Comparison of ENCODE assay signal across 8 cellular contexts in genomic region chr15:90219421-90220141, GRCh38. TPM values are rescaled to one million over a fixed set of nuclear protein-coding genes. Genes with fewer than 3 reads are reported as not detected.
A peak's percentile ranks its signal among the peaks of the same experiment; 100 is the strongest.
DNase-seq lines count a peak whose midpoint lies in the region; ATAC-seq and TF ChIP-seq lines count a peak whose summit lies in the region.

No MANE protein-coding gene starts in this region.

- H3K4me1 ChIP-seq in heart left ventricle = peaks cover 0 to 14% (median 8%) of the 10 kb centered on the region in 12 donors

- DNase-seq in NCI-H2196 (lab: John Stamatoyannopoulos, UW; ENCODE audit: unreplicated experiment) = peak; percentile 24
- no peak for DNase-seq in NCI-H2196 treated with DMSO at 0.1 percent for 48 hours (lab: John Stamatoyannopoulos, UW; ENCODE audit: unreplicated experiment)
- DNase-seq in OCI-M1 (lab: John Stamatoyannopoulos, UW) = peak; percentile 58
- peak; percentile 51 for DNase-seq in activated gamma-delta T cell treated with Interleukin-2 at 50 U/mL for 16 hours
- DNase-seq in heart left ventricle = no peak
- DNase-seq in stimulated activated CD4-positive, alpha-beta T cell treated with anti-CD3 and anti-CD28 coated beads, Interleukin-12 subunit alpha, Interleukin-12 subunit beta, amount 100 ng/mL, for 4 hours = peak; percentile 55

- 60 to 75% (median 66%) methylated on average over 15 to 17 of the region's 17 CpGs for WGBS in heart left ventricle, 4 donors

- H3K4me3 ChIP-seq in heart left ventricle = no peak overlapping the region

- peak; percentile 53 to 78 (median 69) for TF ChIP-seq CTCF in heart left ventricle (IDR thresholded peaks at IDR 0.05)

- peaks cover 0 to 33% (median 25%) of the 10 kb centered on the region in 9 donors for H3K36me3 ChIP-seq in heart left ventricle

- TF ChIP-seq POLR2A in heart left ventricle (IDR thresholded peaks at IDR 0.05) = no peak

- ATAC-seq in heart left ventricle (peak; percentile 42 to 62 (median 56)), HG02840 (IDR thresholded peaks at IDR 0.05; ENCODE audit: low FRiP score, unreplicated experiment) (no peak), HG03342 (IDR thresholded peaks at IDR 0.05; ENCODE audit: unreplicated experiment) (no peak)

- no peaks in the 10 kb centered on the region for H3K9me3 ChIP-seq in heart left ventricle

- intact Hi-C loops in heart left ventricle (cut with DNase I) = loop anchor here in 2 of 10 donors (5.0 kb wide), 2 partner anchors 32 to 117 kb away; partner anchors contain the start of gene IDH2 (in 1 of the 2)

- H3K27ac ChIP-seq in heart left ventricle = peak overlapping the region in 1 of 12 donors; percentile 67

- H3K27me3 ChIP-seq in heart left ventricle = no peaks in the 10 kb centered on the region

RNA-seq across cellular contexts. Expression of gene CIB1, which starts 14.2 kb away (rescaled TPM):
- 100 to 1,000 TPM in 1 of 9 donors, 10 to 100 TPM in 8; 38.7 to 107 (median 80.8) TPM for total RNA-seq in heart left ventricle
- 100 to 1,000 TPM in 1 of 2 donors, 10 to 100 TPM in 1; 78.2 to 145 TPM for polyA plus RNA-seq in heart left ventricle

RNA-seq across cellular contexts. Expression of gene GDPGP1, which starts 14.4 kb away (rescaled TPM):
- total RNA-seq in heart left ventricle = 10 to 100 TPM in 6 of 9 donors, 1 to 10 TPM in 3; 5.9 to 18.9 (median 13.6) TPM
- 1 to 10 TPM; 4.8 to 5.4 TPM for polyA plus RNA-seq in heart left ventricle

RNA-seq across cellular contexts. Expression of gene SEMA4B, which starts 18.5 kb away (rescaled TPM):
- total RNA-seq in heart left ventricle = 100 to 1,000 TPM in 1 of 9 donors, 10 to 100 TPM in 8; 14.8 to 105 (median 21.0) TPM
- polyA plus RNA-seq in heart left ventricle = 10 to 100 TPM; 13.8 to 36.3 TPM

RNA-seq across cellular contexts. Expression of gene TTLL13, which starts 29.8 kb away (rescaled TPM):
- total RNA-seq in heart left ventricle = under 1 TPM in 4 of 9 donors, not detected in 5; 0.13 to 0.35 (median 0.23) TPM
- polyA plus RNA-seq in heart left ventricle = under 1 TPM; 0.07 to 0.11 TPM

RNA-seq across cellular contexts. Expression of gene NGRN, which starts 45.9 kb away (rescaled TPM):
- total RNA-seq in heart left ventricle = 100 to 1,000 TPM in 8 of 9 donors, 10 to 100 TPM in 1; 93.2 to 149 (median 116) TPM
- 100 to 1,000 TPM; 119 to 142 TPM for polyA plus RNA-seq in heart left ventricle

Comparison
In these comparisons a context has a peak if more than half of its experiments do, and no peak if none do; other contexts are left out.
1. DNase-seq: peak in NCI-H2196 (single experiment), OCI-M1 (single experiment), activated gamma-delta T cell treated with Interleukin-2 at 50 U/mL for 16 hours (single experiment) and stimulated activated CD4-positive, alpha-beta T cell treated with anti-CD3 and anti-CD28 coated beads, Interleukin-12 subunit alpha, Interleukin-12 subunit beta, amount 100 ng/mL, for 4 hours (single experiment); none in NCI-H2196 treated with DMSO at 0.1 percent for 48 hours (single experiment) and heart left ventricle (0 of 5).
2. ATAC-seq: peak in heart left ventricle (4 of 4); none in HG02840 (single experiment) and HG03342 (single experiment).